Comparison of ENCODE assay signal across 1 cellular context in the genomic region with DNA sequence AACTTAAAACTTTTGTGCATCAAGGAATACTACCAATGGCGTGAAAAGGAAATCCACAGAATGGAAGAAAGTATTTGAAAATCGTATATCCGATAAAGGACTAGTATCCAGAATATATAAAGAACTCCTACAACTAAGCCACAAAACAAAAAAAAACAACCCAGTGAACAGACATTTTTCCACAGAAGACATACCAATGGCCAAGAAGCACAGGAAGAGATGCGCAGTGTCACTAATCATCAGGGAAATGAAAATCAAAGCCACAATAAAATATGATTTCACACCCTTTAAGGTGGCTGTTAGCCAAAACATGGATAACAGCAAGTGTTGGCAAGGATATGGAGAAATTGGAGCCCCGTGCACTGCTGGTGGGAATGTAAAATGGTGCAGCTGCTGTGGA.
A peak's percentile ranks its signal among the peaks of the same experiment; 100 is the strongest.
TF ChIP-seq lines count a peak whose summit lies in the region.

No MANE protein-coding gene starts in this region.

TF ChIP-seq in HEK293, 187 proteins besides CTCF, POLR2A, EP300 and RAD21 (continued from another document):
- TF ChIP-seq, protein P1, sequence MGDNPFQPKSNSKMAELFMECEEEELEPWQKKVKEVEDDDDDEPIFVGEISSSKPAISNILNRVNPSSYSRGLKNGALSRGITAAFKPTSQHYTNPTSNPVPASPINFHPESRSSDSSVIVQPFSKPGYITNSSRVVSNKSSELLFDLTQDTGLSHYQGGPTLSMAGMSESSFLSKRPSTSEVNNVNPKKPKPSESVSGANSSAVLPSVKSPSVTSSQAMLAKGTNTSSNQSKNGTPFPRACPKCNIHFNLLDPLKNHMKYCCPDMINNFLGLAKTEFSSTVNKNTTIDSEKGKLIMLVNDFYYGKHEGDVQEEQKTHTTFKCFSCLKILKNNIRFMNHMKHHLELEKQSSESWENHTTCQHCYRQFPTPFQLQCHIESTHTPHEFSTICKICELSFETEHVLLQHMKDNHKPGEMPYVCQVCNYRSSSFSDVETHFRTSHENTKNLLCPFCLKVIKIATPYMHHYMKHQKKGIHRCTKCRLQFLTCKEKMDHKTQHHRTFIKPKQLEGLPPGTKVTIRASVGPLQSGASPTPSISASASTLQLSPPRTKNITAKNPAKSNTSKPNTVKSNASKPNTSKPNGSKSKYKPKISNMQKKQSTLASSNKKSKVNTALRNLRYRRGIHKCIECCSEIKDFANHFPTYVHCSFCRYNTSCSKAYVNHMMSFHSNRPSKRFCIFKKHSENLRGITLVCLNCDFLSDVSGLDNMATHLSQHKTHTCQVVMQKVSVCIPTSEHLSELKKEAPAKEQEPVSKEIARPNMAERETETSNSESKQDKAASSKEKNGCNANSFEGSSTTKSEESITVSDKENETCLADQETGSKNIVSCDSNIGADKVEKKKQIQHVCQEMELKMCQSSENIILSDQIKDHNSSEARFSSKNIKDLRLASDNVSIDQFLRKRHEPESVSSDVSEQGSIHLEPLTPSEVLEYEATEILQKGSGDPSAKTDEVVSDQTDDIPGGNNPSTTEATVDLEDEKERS (tag by site-specific recombination; IDR thresholded peaks at IDR 0.05), result 0 out of 2 replicates have a peak, but pooled peaks have one; percentile 48
- TF ChIP-seq EGR2 (tag by site-specific recombination; IDR thresholded peaks at IDR 0.05; ENCODE audit: low read depth), result no peak
- peak; percentile 69 for TF ChIP-seq SETDB1 (IDR thresholded peaks at IDR 0.05; ENCODE audit: insufficient read length, low read length)
- TF ChIP-seq, protein P2, sequence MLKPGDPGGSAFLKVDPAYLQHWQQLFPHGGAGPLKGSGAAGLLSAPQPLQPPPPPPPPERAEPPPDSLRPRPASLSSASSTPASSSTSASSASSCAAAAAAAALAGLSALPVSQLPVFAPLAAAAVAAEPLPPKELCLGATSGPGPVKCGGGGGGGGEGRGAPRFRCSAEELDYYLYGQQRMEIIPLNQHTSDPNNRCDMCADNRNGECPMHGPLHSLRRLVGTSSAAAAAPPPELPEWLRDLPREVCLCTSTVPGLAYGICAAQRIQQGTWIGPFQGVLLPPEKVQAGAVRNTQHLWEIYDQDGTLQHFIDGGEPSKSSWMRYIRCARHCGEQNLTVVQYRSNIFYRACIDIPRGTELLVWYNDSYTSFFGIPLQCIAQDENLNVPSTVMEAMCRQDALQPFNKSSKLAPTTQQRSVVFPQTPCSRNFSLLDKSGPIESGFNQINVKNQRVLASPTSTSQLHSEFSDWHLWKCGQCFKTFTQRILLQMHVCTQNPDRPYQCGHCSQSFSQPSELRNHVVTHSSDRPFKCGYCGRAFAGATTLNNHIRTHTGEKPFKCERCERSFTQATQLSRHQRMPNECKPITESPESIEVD (tag by site-specific recombination; IDR thresholded peaks at IDR 0.05), result no peak
- TF ChIP-seq ZFHX2 (tag by site-specific recombination; conservative IDR thresholded peaks at IDR 0.05), result no peak
